8 cellular contexts compared by ENCODE assay signal in genomic region chr10:96089116-96089515, GRCh38. TPM values are rescaled to one million over a fixed set of nuclear protein-coding genes. Genes with fewer than 3 reads are reported as not detected.
DNase-seq lines count a peak whose midpoint lies in the region; ATAC-seq and TF ChIP-seq lines count a peak whose summit lies in the region.

No MANE protein-coding gene starts in this region.

- no peak for ATAC-seq in heart right ventricle

- H3K9me3 ChIP-seq in heart right ventricle: peaks cover 0 to 5% (median 0%) of the 10 kb centered on the region in 11 donors
- no peaks in the 10 kb centered on the region for H3K9me3 ChIP-seq in right atrium auricular region
- no peaks in the 10 kb centered on the region for H3K9me3 ChIP-seq in transverse colon

- H3K27ac Mint-ChIP-seq in activated naive CD8-positive, alpha-beta T cell: peak overlapping the region; percentile 58

- H3K4me3 ChIP-seq in heart right ventricle (peak overlapping the region in 8 of 10 donors; percentile 70 to 84 (median 78)), right atrium auricular region (peak overlapping the region in 1 of 2 donors; percentile 73), transverse colon (peak overlapping the region in 3 of 4 donors; percentile 53 to 75 (median 73))

- peaks cover 0 to 8% (median 0%) of the 10 kb centered on the region in 9 donors for H3K36me3 ChIP-seq in heart right ventricle
- no peaks in the 10 kb centered on the region for H3K36me3 ChIP-seq in right atrium auricular region
- no peaks in the 10 kb centered on the region for H3K36me3 ChIP-seq in transverse colon

- no peak for DNase-seq in heart right ventricle
- no peak for DNase-seq in right atrium auricular region (ENCODE audit: low spot score)
- peak; percentile 38 for DNase-seq in kidney tubule cell (ENCODE audit: low spot score)
- no peak for DNase-seq in transverse colon
- DNase-seq in DMS153 (lab: John Stamatoyannopoulos, UW): no peak
- no peak for DNase-seq in DMS 273 (lab: John Stamatoyannopoulos, UW; ENCODE audit: unreplicated experiment)
- DNase-seq in NCI-H1048 (lab: John Stamatoyannopoulos, UW): no peak

- WGBS in heart right ventricle, 2 donors: 86 to 93% methylated on average over 2 of the region's 2 CpGs
- 55 to 57% methylated on average over 2 of the region's 2 CpGs for WGBS in transverse colon (ENCODE audit: low coverage in 1 of 2), 2 donors

- H3K27me3 Mint-ChIP-seq in activated naive CD8-positive, alpha-beta T cell: peaks cover 18% of the 10 kb centered on the region

- peaks cover 15% of the 10 kb centered on the region for H3K4me1 Mint-ChIP-seq in activated naive CD8-positive, alpha-beta T cell (ENCODE audit: low read depth)

- peak overlapping the region; percentile 94 for H3K4me3 Mint-ChIP-seq in activated naive CD8-positive, alpha-beta T cell

- peaks cover 18% of the 10 kb centered on the region for H3K36me3 Mint-ChIP-seq in activated naive CD8-positive, alpha-beta T cell

- no peak for TF ChIP-seq CTCF in heart right ventricle (IDR thresholded peaks at IDR 0.05)
- no peak for TF ChIP-seq CTCF in right atrium auricular region (IDR thresholded peaks at IDR 0.05)
- peak in 3 of 5 experiments; percentile 13 to 37 (median 35) for TF ChIP-seq CTCF in transverse colon (IDR thresholded peaks at IDR 0.05)

- H3K4me1 ChIP-seq in heart right ventricle (peaks cover 0 to 12% (median 5%) of the 10 kb centered on the region in 9 donors), right atrium auricular region (peaks cover 0 to 6% of the 10 kb centered on the region in 2 donors), transverse colon (peaks cover 3 to 15% (median 5%) of the 10 kb centered on the region in 4 donors)

- H3K9me3 Mint-ChIP-seq in activated naive CD8-positive, alpha-beta T cell (ENCODE audit: low read depth): no peaks in the 10 kb centered on the region

- H3K27me3 ChIP-seq in heart right ventricle (peaks cover 0 to 28% (median 24%) of the 10 kb centered on the region in 7 donors), right atrium auricular region (no peaks in the 10 kb centered on the region), transverse colon (peaks cover 29% of the 10 kb centered on the region)

- TF ChIP-seq POLR2A in transverse colon (IDR thresholded peaks at IDR 0.05): no peak

- intact Hi-C loops in heart right ventricle (cut with DNase I): loop anchor here in 2 of 10 donors (1.0 to 5.0 kb wide), 2 partner anchors 46 to 47 kb away; partner anchors contain the start of gene CCNJ (in 2 of the 2)
- intact Hi-C loops in transverse colon (cut with DNase I; ENCODE audit: low total_unique reads): no loop called here

- in situ Hi-C loops in transverse colon (cut with MboI; ENCODE audit: low pct_ligation_motif_present in 1 of 4, low pct_unique_long_range_greater_than_20kb in 1 of 4, low sequenced_read_pairs in 3 of 4): no loop called here

- H3K27ac ChIP-seq in heart right ventricle (peak overlapping the region in 6 of 10 donors; percentile 92 to 99 (median 94)), right atrium auricular region (peak overlapping the region in 1 of 2 donors; percentile 93), transverse colon (peak overlapping the region; percentile 88 to 94 (median 93))

- TF ChIP-seq EP300 in transverse colon (IDR thresholded peaks at IDR 0.05; ENCODE audit: low read depth): no peak

RNA-seq across cellular contexts. Expression of gene ZNF518A, which starts 41.0 kb away (rescaled TPM):
- total RNA-seq in heart right ventricle (10 to 100 TPM; 11.0 to 15.0 (median 12.7) TPM), right atrium auricular region (1 to 10 TPM; 6.2 to 8.1 TPM), transverse colon (10 to 100 TPM; 19.5 to 44.6 (median 36.8) TPM)
- 1 to 10 TPM; 1.7 to 6.9 TPM for polyA plus RNA-seq in heart right ventricle

RNA-seq across cellular contexts. Expression of gene CCNJ, which starts 45.7 kb away (rescaled TPM):
- total RNA-seq in heart right ventricle: 1 to 10 TPM; 1.8 to 3.6 (median 2.8) TPM
- polyA plus RNA-seq in heart right ventricle: 1 to 10 TPM; 1.7 TPM
- total RNA-seq in right atrium auricular region: 1 to 10 TPM; 2.2 to 3.3 TPM
- total RNA-seq in transverse colon: 1 to 10 TPM in 3 of 4 donors, under 1 TPM in 1; 1.00 to 7.1 (median 5.6) TPM

Comparison
In these comparisons a context has a peak if more than half of its experiments do, and no peak if none do; other contexts are left out.
1. CTCF ChIP-seq: peak in transverse colon (3 of 5); none in heart right ventricle (0 of 9) and right atrium auricular region (0 of 2).